20 cellular contexts compared by ENCODE assay signal in genomic region chr11:45537617-45538016, GRCh38.
DNase-seq lines count a peak whose midpoint lies in the region; ATAC-seq and TF ChIP-seq lines count a peak whose summit lies in the region.
"Had no signal": no experiment of that assay in that cellular context is flagged by ENCODE, and none has a peak within 500 bp of the region (broad histone marks: within the 10 kb centered on the region; RNA-seq: fewer than 3 reads in every experiment).

No MANE protein-coding gene starts in this region.

- H3K36me3 Mint-ChIP-seq in activated T-cell treated with anti-CD3 and anti-CD28 coated beads, Interleukin-2, amount 50 U/mL, for 72 hours (ENCODE audit: insufficient read depth in 2 of 2) = no peaks in the 10 kb centered on the region
- H3K36me3 Mint-ChIP-seq: CD4-positive, CD25-positive, alpha-beta regulatory T cell; IgD-negative memory B cell had no signal

- no peak overlapping the region for H3K4me3 ChIP-seq in AG10803 (ENCODE audit: low read length)
- H3K4me3 ChIP-seq: Peyer's patch had no signal

- no peak for TF ChIP-seq CTCF in AG10803 (conservative IDR thresholded peaks at IDR 0.05; ENCODE audit: low read length)

- H3K27ac Mint-ChIP-seq in activated T-cell treated with anti-CD3 and anti-CD28 coated beads, Interleukin-2, amount 50 U/mL, for 72 hours = no peak overlapping the region
- H3K27ac Mint-ChIP-seq: IgD-negative memory B cell had no signal

- DNase-seq in AG10803 (ENCODE audit: low read depth) (peak; percentile 16), LHCN-M2 (ENCODE audit: low read depth) (peak; percentile 9), iris pigment epithelial cell (ENCODE audit: low read depth) (peak; percentile 35), NOMO-1 treated with DMSO at 0.1 percent for 48 hours (lab: John Stamatoyannopoulos, UW; ENCODE audit: unreplicated experiment) (no peak)
- DNase-seq in stimulated activated CD4-positive, alpha-beta T cell treated with anti-CD3 and anti-CD28 coated beads, Interleukin-4, amount 100 ng/mL, for 1 hour = no peak
- no peak for DNase-seq in activated CD4-positive, alpha-beta T cell treated with anti-CD3 and anti-CD28 coated beads for 4 hours
- DNase-seq in activated T-cell treated with anti-CD3 and anti-CD28 coated beads, Interleukin-2, amount 50 U/mL, for 72 hours = no peak
- DNase-seq: CD4-positive, CD25-positive, alpha-beta regulatory T cell; DMS79; GF-D8; H7; MV-4-11; NCI-H1417 treated with DMSO at 0.1 percent for 48 hours; NCI-H2029; NCI-H2171 treated with DMSO at 0.1 percent for 48 hours; NCI-H774; SIG-M5 had no signal

- ATAC-seq in activated T-cell treated with anti-CD3 and anti-CD28 coated beads, Interleukin-2, amount 50 U/mL, for 72 hours (replicated peaks in 1 of 2) = no peak

- peak overlapping the region; percentile 56 for H3K27ac ChIP-seq in cingulate gyrus (ENCODE audit: low read depth, low read length)
- H3K27ac ChIP-seq: Peyer's patch had no signal

- no peaks in the 10 kb centered on the region for H3K9me3 Mint-ChIP-seq in activated T-cell treated with anti-CD3 and anti-CD28 coated beads, Interleukin-2, amount 50 U/mL, for 72 hours

- H3K27me3 Mint-ChIP-seq in activated T-cell treated with anti-CD3 and anti-CD28 coated beads, Interleukin-2, amount 50 U/mL, for 72 hours (ENCODE audit: low read depth) = peaks cover 14% of the 10 kb centered on the region

- no peak overlapping the region for H3K4me3 Mint-ChIP-seq in activated T-cell treated with anti-CD3 and anti-CD28 coated beads, Interleukin-2, amount 50 U/mL, for 72 hours
- H3K4me3 Mint-ChIP-seq: CD4-positive, CD25-positive, alpha-beta regulatory T cell; IgD-negative memory B cell had no signal

- no peaks in the 10 kb centered on the region for H3K4me1 Mint-ChIP-seq in activated T-cell treated with anti-CD3 and anti-CD28 coated beads, Interleukin-2, amount 50 U/mL, for 72 hours (ENCODE audit: low read depth)
- H3K4me1 Mint-ChIP-seq: CD4-positive, CD25-positive, alpha-beta regulatory T cell; IgD-negative memory B cell had no signal

Comparison
In these comparisons a context has a peak if more than half of its experiments do, and no peak if none do; other contexts are left out.
1. DNase-seq: peak in AG10803 (single experiment), LHCN-M2 (single experiment) and iris pigment epithelial cell (single experiment); none in stimulated activated CD4-positive, alpha-beta T cell treated with anti-CD3 and anti-CD28 coated beads, Interleukin-4, amount 100 ng/mL, for 1 hour (single experiment), activated CD4-positive, alpha-beta T cell treated with anti-CD3 and anti-CD28 coated beads for 4 hours (0 of 2), NOMO-1 treated with DMSO at 0.1 percent for 48 hours (single experiment) and activated T-cell treated with anti-CD3 and anti-CD28 coated beads, Interleukin-2, amount 50 U/mL, for 72 hours (0 of 2).